Comparison of ENCODE assay signal across 10 cellular contexts in the genomic region with DNA sequence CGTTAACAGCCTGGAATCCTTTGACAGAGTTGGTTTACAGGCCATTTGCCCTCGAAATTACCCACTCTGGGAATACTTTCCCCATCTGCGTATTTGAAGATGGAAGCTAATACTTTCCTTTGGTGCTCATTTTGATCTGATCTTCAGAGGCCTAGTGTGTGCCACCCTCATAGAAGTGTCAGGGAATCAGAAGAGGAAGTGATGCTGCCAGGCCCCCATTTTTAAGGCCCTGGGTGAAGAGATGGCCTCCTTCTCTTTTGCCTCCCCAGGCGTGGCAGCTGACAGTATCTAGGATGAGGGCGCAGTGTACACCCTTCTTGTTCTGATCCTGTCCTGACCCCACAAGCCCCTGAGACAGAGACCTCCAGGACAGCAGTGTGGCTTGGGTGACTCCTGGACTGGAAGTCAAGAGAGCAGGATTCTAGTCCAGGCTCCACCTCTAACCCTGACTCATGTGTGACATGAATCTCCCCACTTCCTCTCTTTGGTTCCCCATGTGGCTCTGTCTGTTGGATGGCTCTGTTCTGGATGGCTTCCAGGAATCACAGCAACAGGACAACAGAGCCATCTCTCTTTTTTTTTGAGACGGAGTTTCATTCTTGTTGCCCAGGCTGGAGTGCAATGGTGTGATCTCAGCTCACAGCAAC. TPM values are rescaled to one million over a fixed set of nuclear protein-coding genes. Genes with fewer than 3 reads are reported as not detected.
DNase-seq lines count a peak whose midpoint lies in the region; ATAC-seq, FAIRE-seq and TF ChIP-seq lines count a peak whose summit lies in the region.
"Had no signal": no experiment of that assay in that cellular context is flagged by ENCODE, and none has a peak within 500 bp of the region (broad histone marks: within the 10 kb centered on the region; RNA-seq: fewer than 3 reads in every experiment).

No MANE protein-coding gene starts in this region.

- no peak for TF ChIP-seq EP300 in GM12878 (IDR thresholded peaks at IDR 0.05; ENCODE audit: borderline replicate concordance in 1 of 2, control insufficient read depth in 1 of 2, low read depth in 2 of 2, low read length in 2 of 2)

- H3K27ac ChIP-seq in GM12878 (ENCODE audit: control insufficient read depth, insufficient read depth) (no peak overlapping the region), lower lobe of right lung (no peak overlapping the region)

- no peak overlapping the region for H3K4me2 ChIP-seq in GM12878 (ENCODE audit: control insufficient read depth, insufficient read depth)

- peak; percentile 36; the same call in 2 of the 3 replicates for ATAC-seq in GM12878
- peak; percentile 70 to 79 for ATAC-seq in lower lobe of right lung
- no peak for ATAC-seq in HG03571 (IDR thresholded peaks at IDR 0.05; ENCODE audit: unreplicated experiment)

- H3K4me3 ChIP-seq in GM12878 (no peak overlapping the region), lower lobe of right lung (no peak overlapping the region)

- H3K4me1 ChIP-seq in GM12878 (ENCODE audit: control insufficient read depth, insufficient read depth, low read length) (peaks cover 5% of the 10 kb centered on the region; the same call in 1 of the 2 replicates), lower lobe of right lung (peaks cover 12% of the 10 kb centered on the region)

- no peaks in the 10 kb centered on the region for H3K79me2 ChIP-seq in GM12878 (ENCODE audit: control insufficient read depth, insufficient read depth, low read length)

- peaks cover 2 to 10% of the 10 kb centered on the region in 2 experiments; a peak in 3 of 4 replicates for H3K36me3 ChIP-seq in GM12878 (ENCODE audit: control insufficient read depth in 2 of 2, insufficient read depth in 2 of 2, low read length in 1 of 2)
- H3K36me3 ChIP-seq in lower lobe of right lung = peaks cover 27% of the 10 kb centered on the region

- no peak for FAIRE-seq in GM12878 (lab: Jason Lieb, UNC)

- H2AFZ ChIP-seq in GM12878 (ENCODE audit: control insufficient read depth, low read depth, low read length) = no peak overlapping the region; the same call in 1 of the 2 replicates

- RAD21 ChIA-PET in GM12878 (lab: Charles Lee; ENCODE audit: unreplicated experiment) = no interaction called here

- 75% methylated on average over 6 of the region's 6 CpGs for WGBS in GM12878 (ENCODE audit: insufficient coverage, insufficient replicate concordance, low lambda C conversion rate, missing lambda C conversion rate)

- SMC1A ChIA-PET in GM12878 (lab: Charles Lee; ENCODE audit: uncharacterized antibody, unreplicated experiment) = no interaction called here

- no peak for TF ChIP-seq RAD21 in GM12878 (IDR thresholded peaks at IDR 0.05; ENCODE audit: insufficient read depth, low read depth, low read length)

- no peaks in the 10 kb centered on the region for H4K20me1 ChIP-seq in GM12878 (ENCODE audit: control insufficient read depth, insufficient read depth)

- intact Hi-C loops in GM12878 (cut with micrococcal nuclease; ENCODE audit: unreplicated experiment) = no loop called here
- intact Hi-C loops in lower lobe of right lung (cut with DNase I) = no loop called here

- DNase-seq in AG20443 (ENCODE audit: low spot score) (peak; percentile 90), KBM-7 (peak; percentile 87), GM12878 (ENCODE audit: low read depth, low spot score) (no peak), lower lobe of right lung (no peak), NCI-H1092 (lab: John Stamatoyannopoulos, UW) (no peak), D341Med (ENCODE audit: low spot score) (no peak)
- no peak for DNase-seq in activated T-cell treated with anti-CD3 and anti-CD28 coated beads, Interleukin-2, amount 50 U/mL, for 48 hours
- DNase-seq: activated CD4-positive, alpha-beta T cell treated with anti-CD3 and anti-CD28 coated beads for 4 hours had no signal

- H3K9ac ChIP-seq in GM12878 (ENCODE audit: control insufficient read depth, insufficient read depth, low read length) = no peak overlapping the region

- TF ChIP-seq CTCF in GM12878 (IDR thresholded peaks at IDR 0.05 in 2 of 3, conservative IDR thresholded peaks at IDR 0.05 in 1 of 3; ENCODE audit: control insufficient read depth in 2 of 3, extremely low read depth in 1 of 3, insufficient read depth in 1 of 3, low read depth in 3 of 3, low read length in 3 of 3) = no peak
- no peak for TF ChIP-seq CTCF in lower lobe of right lung (IDR thresholded peaks at IDR 0.05)

- CTCF ChIA-PET in GM12878 (lab: Yijun Ruan, JAX) = no interaction called here

- H3K9me3 ChIP-seq in GM12878 (replicated peaks; ENCODE audit: control insufficient read depth, insufficient read depth, low read length) (no peaks in the 10 kb centered on the region), lower lobe of right lung (no peaks in the 10 kb centered on the region)

- TF ChIP-seq POLR2A in GM12878 (IDR thresholded peaks at IDR 0.05; ENCODE audit: low read depth, low read length) = no peak

- POLR2A ChIA-PET in GM12878 (lab: Charles Lee) = no interaction called here

- H3K27me3 ChIP-seq in GM12878 (replicated peaks in 1 of 2; ENCODE audit: control insufficient read depth in 2 of 2, insufficient read depth in 2 of 2, low read length in 1 of 2) (no peaks in the 10 kb centered on the region), lower lobe of right lung (ENCODE audit: low read depth) (no peaks in the 10 kb centered on the region)

- BruUV-seq in GM12878 (replicated peaks; lab: Mats Ljungman, UMichigan) = no TSS peak

- in situ Hi-C loops in KBM-7 (cut with MboI; ENCODE audit: low pct_unique_long_range_greater_than_20kb, low sequenced_read_pairs) (no loop called here), GM12878 (cut with MboI) (no loop called here)

TF ChIP-seq in GM12878, 131 proteins besides CTCF, POLR2A, EP300 and RAD21 (continues in another document):
- TF ChIP-seq SMARCA5 (IDR thresholded peaks at IDR 0.05) (no peak), SPI1 (IDR thresholded peaks at IDR 0.05; ENCODE audit: borderline replicate concordance, insufficient read depth, low read depth, low read length) (peak; percentile 71)

RNA-seq across cellular contexts. Expression of a gene that starts 27.8 kb away (rescaled TPM):
- 9.9 TPM in 2 replicates for total RNA-seq in GM12878 (2013; cell fraction: nucleolus; rRNA removed)
- 2.0 and 2.4 TPM in 2 replicates for total RNA-seq in GM12878 (2014; rRNA removed)
- total RNA-seq in GM12878 (2014; rRNA removed; fragmentation: Illumina TruSeq; extraction: Trizol) = 0.63 and 0.69 TPM in 2 replicates
- total RNA-seq in GM12878 (2021) = 3.6 and 4.4 TPM in 2 replicates
- polyA plus RNA-seq in GM12878 (2011; ENCODE audit: low read depth) = 0.34 TPM
- polyA plus RNA-seq in GM12878 (2011; rRNA removed) = 0.73 and 1.7 TPM in 2 replicates
- 2.0 and 2.1 TPM in 2 replicates for polyA plus RNA-seq in GM12878 (2011; cell fraction: cytosol; rRNA removed)
- 2.5 and 3.6 TPM in 2 replicates for polyA plus RNA-seq in GM12878 (2011; cell fraction: nucleus; rRNA removed)
- polyA plus RNA-seq in GM12878 (2012) = 0.64 and 0.76 TPM in 2 replicates
- 0.97 and 2.3 TPM in 2 replicates for polyA plus RNA-seq in GM12878 (2014; fragmentation: Illumina TruSeq; extraction: Trizol)
- polyA plus RNA-seq in GM12878 (2014; fragmentation: Nextera tagmentation; extraction: Ambion mirVana) = under 1 TPM; 0.35 to 0.38 TPM
- 2.8 and 3.2 TPM in 2 replicates for polyA plus RNA-seq in GM12878 (2014; rRNA removed)
- under 1 TPM; 0.47 to 0.79 TPM for polyA plus RNA-seq in GM12878 (2016; fragmentation: Nextera tagmentation; extraction: Ambion mirVana)
- polyA minus RNA-seq in GM12878 (2011; rRNA and poly(A)+ RNA removed) = 2.0 and 3.2 TPM in 2 replicates
- 0.80 and 0.83 TPM in 2 replicates for polyA minus RNA-seq in GM12878 (2011; cell fraction: cytosol; rRNA and poly(A)+ RNA removed)
- polyA minus RNA-seq in GM12878 (2011; cell fraction: nucleus; rRNA and poly(A)+ RNA removed) = 0.48 and 1.2 TPM in 2 replicates
- 78.2 TPM for total RNA-seq in lower lobe of right lung
- total RNA-seq: glomerular endothelial cell had no signal

RNA-seq across cellular contexts. Expression of a gene that starts 58.1 kb away (rescaled TPM):
- 99.4 and 101 TPM in 2 replicates for total RNA-seq in GM12878 (2013; cell fraction: nucleolus; rRNA removed)
- total RNA-seq in GM12878 (2014; rRNA removed) = 33.7 and 34.6 TPM in 2 replicates
- total RNA-seq in GM12878 (2014; rRNA removed; fragmentation: Illumina TruSeq; extraction: Trizol) = 25.4 and 26.2 TPM in 2 replicates
- 34.9 and 38.1 TPM in 2 replicates for total RNA-seq in GM12878 (2021)
- polyA plus RNA-seq in GM12878 (2011; ENCODE audit: low read depth) = 15.0 TPM
- polyA plus RNA-seq in GM12878 (2011; rRNA removed) = 37.6 and 42.2 TPM in 2 replicates
- 42.5 and 47.4 TPM in 2 replicates for polyA plus RNA-seq in GM12878 (2011; cell fraction: cytosol; rRNA removed)
- polyA plus RNA-seq in GM12878 (2011; cell fraction: nucleus; rRNA removed) = 69.6 and 86.9 TPM in 2 replicates
- polyA plus RNA-seq in GM12878 (2012) = 19.5 and 22.3 TPM in 2 replicates
- polyA plus RNA-seq in GM12878 (2014; fragmentation: Illumina TruSeq; extraction: Trizol) = 28.6 and 30.8 TPM in 2 replicates
- 1 to 10 TPM in 1 of 2 experiments, under 1 TPM in 1; 1.00 to 1.8 TPM for polyA plus RNA-seq in GM12878 (2014; fragmentation: Nextera tagmentation; extraction: Ambion mirVana)
- polyA plus RNA-seq in GM12878 (2014; rRNA removed) = 39.3 and 40.1 TPM in 2 replicates
- 10 to 100 TPM; 16.8 to 18.4 TPM for polyA plus RNA-seq in GM12878 (2016; fragmentation: Nextera tagmentation; extraction: Ambion mirVana)
- 40.4 and 59.5 TPM in 2 replicates for polyA minus RNA-seq in GM12878 (2011; rRNA and poly(A)+ RNA removed)
- polyA minus RNA-seq in GM12878 (2011; cell fraction: cytosol; rRNA and poly(A)+ RNA removed) = 16.3 and 17.4 TPM in 2 replicates
- polyA minus RNA-seq in GM12878 (2011; cell fraction: nucleus; rRNA and poly(A)+ RNA removed) = 34.2 and 49.2 TPM in 2 replicates
- total RNA-seq in lower lobe of right lung = 28.3 TPM

RNA-seq across cellular contexts. Expression of a gene that starts 58.1 kb away (rescaled TPM):
- total RNA-seq in GM12878 (2013; cell fraction: nucleolus; rRNA removed) = 8.5 and 8.9 TPM in 2 replicates
- total RNA-seq in GM12878 (2014; rRNA removed) (3.4 and 3.7 TPM in 2 replicates), GM12878 (2014; rRNA removed; fragmentation: Illumina TruSeq; extraction: Trizol) (2.6 and 2.7 TPM in 2 replicates), GM12878 (2021) (2.2 and 2.9 TPM in 2 replicates), lower lobe of right lung (4.8 TPM)
- polyA plus RNA-seq in GM12878 (2011; ENCODE audit: low read depth) = 2.6 TPM
- polyA plus RNA-seq in GM12878 (2011; rRNA removed) (3.2 and 3.7 TPM in 2 replicates), GM12878 (2014; fragmentation: Illumina TruSeq; extraction: Trizol) (2.6 and 3.5 TPM in 2 replicates), GM12878 (2014; fragmentation: Nextera tagmentation; extraction: Ambion mirVana) (1 to 10 TPM in 1 of 2 experiments, under 1 TPM in 1; 0.84 to 1.1 TPM), GM12878 (2014; rRNA removed) (2.7 and 3.3 TPM in 2 replicates), GM12878 (2016; fragmentation: Nextera tagmentation; extraction: Ambion mirVana) (1 to 10 TPM; 4.0 to 4.1 TPM)
- 2.8 and 4.0 TPM in 2 replicates for polyA plus RNA-seq in GM12878 (2011; cell fraction: cytosol; rRNA removed)
- 3.0 and 5.2 TPM in 2 replicates for polyA plus RNA-seq in GM12878 (2011; cell fraction: nucleus; rRNA removed)
- 2.5 and 3.0 TPM in 2 replicates for polyA plus RNA-seq in GM12878 (2012)
- 6.9 and 8.8 TPM in 2 replicates for polyA minus RNA-seq in GM12878 (2011; rRNA and poly(A)+ RNA removed)
- 0.83 and 2.1 TPM in 2 replicates for polyA minus RNA-seq in GM12878 (2011; cell fraction: cytosol; rRNA and poly(A)+ RNA removed)
- polyA minus RNA-seq in GM12878 (2011; cell fraction: nucleus; rRNA and poly(A)+ RNA removed) = 5.1 and 7.5 TPM in 2 replicates

Comparison
In these comparisons a context has a peak if more than half of its experiments do, and no peak if none do; other contexts are left out.
1. DNase-seq: peak in AG20443 (single experiment) and KBM-7 (single experiment); none in GM12878 (single experiment), lower lobe of right lung (single experiment), activated T-cell treated with anti-CD3 and anti-CD28 coated beads, Interleukin-2, amount 50 U/mL, for 48 hours (0 of 2), NCI-H1092 (single experiment) and D341Med (single experiment).